ENCODE assay signal across 22 cellular contexts in genomic region chr4:108730579-108730978, GRCh38. TPM values are rescaled to one million over a fixed set of nuclear protein-coding genes. Genes with fewer than 3 reads are reported as not detected.
DNase-seq lines count a peak whose midpoint lies in the region; FAIRE-seq and TF ChIP-seq lines count a peak whose summit lies in the region.
"Had no signal": no experiment of that assay in that cellular context is flagged by ENCODE, and none has a peak within 500 bp of the region (broad histone marks: within the 10 kb centered on the region; RNA-seq: fewer than 3 reads in every experiment).

No MANE protein-coding gene starts in this region.

- no peak overlapping the region for H3K18ac ChIP-seq in mesenchymal stem cell (ENCODE audit: low read depth in 1 of 2, low read length in 2 of 2)

- H3K79me2 ChIP-seq in astrocyte (ENCODE audit: insufficient read depth, low read length): no peaks in the 10 kb centered on the region
- no peaks in the 10 kb centered on the region for H3K79me2 ChIP-seq in SK-N-SH (ENCODE audit: insufficient read depth)

- no peak overlapping the region for H3K4ac ChIP-seq in mesenchymal stem cell (ENCODE audit: low read depth in 1 of 2, low read length in 2 of 2)

- H3K4me1 Mint-ChIP-seq in astrocyte (ENCODE audit: low read depth, unreplicated experiment) (peaks cover 2% of the 10 kb centered on the region), glutamatergic neuron (ENCODE audit: low read depth, unreplicated experiment) (peaks cover 9% of the 10 kb centered on the region)

- no peak overlapping the region for H4K8ac ChIP-seq in mesenchymal stem cell (ENCODE audit: low read length)

- no peak for TF ChIP-seq RAD21 in SK-N-SH (IDR thresholded peaks at IDR 0.05; ENCODE audit: low read length)

- H4K20me1 ChIP-seq in astrocyte (ENCODE audit: insufficient read depth, low read length): no peaks in the 10 kb centered on the region
- H4K20me1 ChIP-seq in SK-N-SH (ENCODE audit: insufficient read depth): no peaks in the 10 kb centered on the region

- H2AK5ac ChIP-seq in mesenchymal stem cell (ENCODE audit: low read length, severe bottlenecking): no peak overlapping the region

- H2AFZ ChIP-seq in astrocyte (ENCODE audit: low read depth, low read length) (no peak overlapping the region), mesenchymal stem cell (ENCODE audit: low read depth, low read length) (no peak overlapping the region), SK-N-SH (ENCODE audit: low read depth) (no peak overlapping the region)
- H2AFZ ChIP-seq: PC-9 had no signal

- H3K9ac ChIP-seq in astrocyte (ENCODE audit: low read length): no peak overlapping the region
- no peak overlapping the region for H3K9ac ChIP-seq in mesenchymal stem cell (ENCODE audit: low read length)
- no peak overlapping the region for H3K9ac ChIP-seq in SK-N-SH

- POLR2A ChIA-PET in SK-N-SH (lab: Yijun Ruan, JAX): no interaction called here

- no peaks in the 10 kb centered on the region for H3K36me3 Mint-ChIP-seq in astrocyte (ENCODE audit: low read depth, unreplicated experiment)
- no peaks in the 10 kb centered on the region for H3K36me3 Mint-ChIP-seq in glutamatergic neuron (ENCODE audit: unreplicated experiment)

- no peak for FAIRE-seq in astrocyte (lab: Jason Lieb, UNC)
- FAIRE-seq: G401.6, GM18507 had no signal

- no peaks in the 10 kb centered on the region for H3F3A ChIP-seq in SK-N-SH (replicated peaks; ENCODE audit: insufficient read depth)

- H3K27ac ChIP-seq in astrocyte (ENCODE audit: low read depth, low read length): no peak overlapping the region
- no peak overlapping the region for H3K27ac ChIP-seq in mesenchymal stem cell (ENCODE audit: low read length, poor library complexity, severe bottlenecking)
- H3K27ac ChIP-seq in caudate nucleus (ENCODE audit: low read depth, low read length): no peak overlapping the region
- H3K27ac ChIP-seq in SK-N-SH (ENCODE audit: low read depth in 2 of 2, low read length in 1 of 2): no peak overlapping the region
- H3K27ac ChIP-seq: C4-2B, PC-9 had no signal

- H3K36me3 ChIP-seq in astrocyte (ENCODE audit: insufficient read depth, low read length) (no peaks in the 10 kb centered on the region), mesenchymal stem cell (ENCODE audit: control insufficient read depth in 1 of 2, insufficient read depth in 2 of 2, low read depth in 1 of 2, low read length in 2 of 2) (no peaks in the 10 kb centered on the region), SK-N-SH (replicated peaks in 1 of 2; ENCODE audit: control insufficient read depth in 1 of 2, insufficient read depth in 2 of 2, low read length in 1 of 2) (no peaks in the 10 kb centered on the region)

- H3K27me3 Mint-ChIP-seq in astrocyte (ENCODE audit: low read depth, unreplicated experiment): no peaks in the 10 kb centered on the region
- H3K27me3 Mint-ChIP-seq in glutamatergic neuron (ENCODE audit: unreplicated experiment): peaks cover 10% of the 10 kb centered on the region

- H3K9me2 ChIP-seq in SK-N-SH: no peaks in the 10 kb centered on the region

- no peaks in the 10 kb centered on the region for H3K27me3 ChIP-seq in astrocyte (ENCODE audit: insufficient read depth, low read length)
- H3K27me3 ChIP-seq in mesenchymal stem cell (ENCODE audit: control insufficient read depth in 1 of 2, insufficient read depth in 1 of 2, low read length in 2 of 2): no peaks in the 10 kb centered on the region
- H3K27me3 ChIP-seq in SK-N-SH (ENCODE audit: insufficient read depth): no peaks in the 10 kb centered on the region

- H3K4me2 ChIP-seq in astrocyte (ENCODE audit: low read length): no peak overlapping the region
- H3K4me2 ChIP-seq in mesenchymal stem cell (ENCODE audit: low read length, poor library complexity, severe bottlenecking): no peak overlapping the region
- H3K4me2 ChIP-seq in SK-N-SH: no peak overlapping the region
- H3K4me2 ChIP-seq: PC-9 had no signal

- no peak overlapping the region for H2BK15ac ChIP-seq in mesenchymal stem cell (ENCODE audit: low read depth, poor library complexity, severe bottlenecking)

- H2BK5ac ChIP-seq in mesenchymal stem cell (ENCODE audit: low read depth, low read length, poor library complexity, severe bottlenecking): no peak overlapping the region

- peak; percentile 57 for DNase-seq in HFF-Myc (ENCODE audit: extremely low read depth, low read depth)
- peak; percentile 13 for DNase-seq in astrocyte (ENCODE audit: low read depth)
- peak; percentile 44 for DNase-seq in glutamatergic neuron
- peak; percentile 22 for DNase-seq in mesenchymal stem cell
- no peak for DNase-seq in caudate nucleus (lab: John Stamatoyannopoulos, UW)
- DNase-seq in NCI-H748 (lab: John Stamatoyannopoulos, UW; ENCODE audit: unreplicated experiment): no peak
- no peak for DNase-seq in SK-N-SH
- DNase-seq in NCI-H1436 (lab: John Stamatoyannopoulos, UW): no peak
- DNase-seq: GOT3, Kasumi-1, MM.1S, NCI-H1092 treated with DMSO at 0.1 percent for 48 hours, NCI-H1694, NCI-H2081 treated with DMSO at 0.1 percent for 48 hours, NCI-H69, PC-9 had no signal

- TF ChIP-seq EP300 in SK-N-SH (IDR thresholded peaks at IDR 0.05; ENCODE audit: borderline replicate concordance in 1 of 2, low read depth in 1 of 2, low read length in 1 of 2): no peak

- H3K4me1 ChIP-seq in astrocyte (ENCODE audit: insufficient read depth, low read length) (no peaks in the 10 kb centered on the region), mesenchymal stem cell (ENCODE audit: control insufficient read depth, insufficient read depth, low read depth, low read length) (no peaks in the 10 kb centered on the region), SK-N-SH (ENCODE audit: control insufficient read depth in 1 of 2, insufficient read depth in 2 of 2, low read depth in 1 of 2, low read length in 1 of 2) (no peaks in the 10 kb centered on the region)

- H3K14ac ChIP-seq in mesenchymal stem cell (ENCODE audit: low read length in 2 of 2): no peak overlapping the region

- no peak overlapping the region for H4K91ac ChIP-seq in mesenchymal stem cell (ENCODE audit: low read length)

- H3K9me3 Mint-ChIP-seq in astrocyte (ENCODE audit: unreplicated experiment): peaks cover 2% of the 10 kb centered on the region
- H3K9me3 Mint-ChIP-seq in glutamatergic neuron (ENCODE audit: unreplicated experiment): peaks cover 2% of the 10 kb centered on the region

- H3K9me3 ChIP-seq in astrocyte (ENCODE audit: insufficient read depth, low read depth, low read length): no peaks in the 10 kb centered on the region
- H3K9me3 ChIP-seq in mesenchymal stem cell (ENCODE audit: control insufficient read depth, low read length): peaks cover 15% of the 10 kb centered on the region
- peaks cover 5% of the 10 kb centered on the region; the same call in 1 of the 2 replicates for H3K9me3 ChIP-seq in SK-N-SH

- H3K79me1 ChIP-seq in mesenchymal stem cell (replicated peaks; ENCODE audit: low read length, poor library complexity, severe bottlenecking): no peaks in the 10 kb centered on the region

- H3K27ac Mint-ChIP-seq in astrocyte (ENCODE audit: unreplicated experiment) (no peak overlapping the region), glutamatergic neuron (ENCODE audit: unreplicated experiment) (peak overlapping the region; percentile 96)

- H2BK120ac ChIP-seq in mesenchymal stem cell (ENCODE audit: low read depth, low read length): no peak overlapping the region

- no peak overlapping the region for H3K23ac ChIP-seq in mesenchymal stem cell (ENCODE audit: low read length in 2 of 2)

- no peak overlapping the region for H2BK12ac ChIP-seq in mesenchymal stem cell (ENCODE audit: low read length in 2 of 2)

- no peak overlapping the region for H3K4me3 Mint-ChIP-seq in astrocyte (ENCODE audit: unreplicated experiment)
- H3K4me3 Mint-ChIP-seq in glutamatergic neuron (ENCODE audit: unreplicated experiment): peak overlapping the region; percentile 42

- CTCF ChIA-PET in SK-N-SH (lab: Yijun Ruan, JAX): interaction anchor here (1.3 kb wide), 1 partner anchor 13 kb away, joined by 4 read pairs; no protein-coding TSS in a partner anchor

- WGBS in mesenchymal stem cell: 43% methylated on average over 1 of the region's 1 CpG
- WGBS in SK-N-SH (ENCODE audit: low lambda C conversion rate): 0% methylated on average over 1 of the region's 1 CpG

- H3K4me3 ChIP-seq in HFF-Myc (replicated peaks; ENCODE audit: low read depth, low read length) (no peak overlapping the region), astrocyte (ENCODE audit: insufficient read depth, low read depth, low read length) (no peak overlapping the region), mesenchymal stem cell (ENCODE audit: insufficient read depth in 1 of 2, low read depth in 1 of 2, low read length in 2 of 2) (no peak overlapping the region), SK-N-SH (ENCODE audit: low read depth in 2 of 2, low read length in 1 of 2) (no peak overlapping the region)
- H3K4me3 ChIP-seq: PC-9 had no signal

- no peak for TF ChIP-seq CTCF in HFF-Myc (IDR thresholded peaks at IDR 0.05; ENCODE audit: low read depth, low read length, missing control alignments)
- TF ChIP-seq CTCF in astrocyte (IDR thresholded peaks at IDR 0.05; ENCODE audit: insufficient read depth, low read depth, low read length): no peak
- TF ChIP-seq CTCF in glutamatergic neuron (IDR thresholded peaks at IDR 0.05; ENCODE audit: partially characterized antibody, unreplicated experiment): no peak
- TF ChIP-seq CTCF in SK-N-SH (IDR thresholded peaks at IDR 0.05): no peak

TF ChIP-seq in SK-N-SH, 30 proteins besides CTCF, POLR2A, EP300 and RAD21 (continues in another document):
- TF ChIP-seq TAF1 (IDR thresholded peaks at IDR 0.05; ENCODE audit: borderline replicate concordance, low read depth, low read length) (no peak), USF1 (IDR thresholded peaks at IDR 0.05; ENCODE audit: borderline replicate concordance, low read depth) (no peak), NRF1 (IDR thresholded peaks at IDR 0.05; ENCODE audit: low read depth, low read length) (no peak), EZH2phosphoT487 (IDR thresholded peaks at IDR 0.05; ENCODE audit: borderline replicate concordance, low read depth) (no peak), MAX (IDR thresholded peaks at IDR 0.05; ENCODE audit: low read depth) (no peak), RCOR1 (IDR thresholded peaks at IDR 0.05; ENCODE audit: low read length) (no peak), FOXM1 (IDR thresholded peaks at IDR 0.05; ENCODE audit: low read depth) (no peak)

RNA-seq across cellular contexts. Expression of gene ETNPPL, which starts 32.3 kb away (rescaled TPM):
- not detected in 2 replicates for total RNA-seq in astrocyte
- not detected for total RNA-seq in glutamatergic neuron (ENCODE audit: unreplicated experiment)
- polyA plus RNA-seq in mesenchymal stem cell (2013, experiment 1 of 2): not detected
- not detected for polyA plus RNA-seq in mesenchymal stem cell (2013, experiment 2 of 2)
- polyA plus RNA-seq in SK-N-SH (2012; rRNA removed): not detected in 2 replicates
- polyA plus RNA-seq in SK-N-SH (2012; cell fraction: cytosol; rRNA removed): not detected in 2 replicates
- not detected in 2 replicates for polyA plus RNA-seq in SK-N-SH (2012; cell fraction: nucleus; rRNA removed)
- total RNA-seq: A172, NCI-H460, PC-9 had no signal
- polyA plus RNA-seq: AG04450 had no signal

Comparison
In these comparisons a context has a peak if more than half of its experiments do, and no peak if none do; other contexts are left out.
1. DNase-seq: peak in HFF-Myc (single experiment), astrocyte (single experiment), glutamatergic neuron (single experiment) and mesenchymal stem cell (single experiment); none in caudate nucleus (0 of 61), NCI-H748 (single experiment), SK-N-SH (single experiment) and NCI-H1436 (single experiment).